ENCODE assay signal across 9 cellular contexts in genomic region chr2:63861220-63861822, GRCh38. TPM values are rescaled to one million over a fixed set of nuclear protein-coding genes. Genes with fewer than 3 reads are reported as not detected.
DNase-seq lines count a peak whose midpoint lies in the region; ATAC-seq and TF ChIP-seq lines count a peak whose summit lies in the region.
"Had no signal": no experiment of that assay in that cellular context is flagged by ENCODE, and none has a peak within 500 bp of the region (broad histone marks: within the 10 kb centered on the region; RNA-seq: fewer than 3 reads in every experiment).

No MANE protein-coding gene starts in this region.

- H3K4me3 Mint-ChIP-seq in CD8-positive, alpha-beta memory T cell = no peak overlapping the region
- H3K4me3 Mint-ChIP-seq in activated CD4-positive, alpha-beta memory T cell treated with anti-CD3 and anti-CD28 coated beads, Interleukin-2, amount 10 ng/mL, durations not matched to agents 7 days and 5 days = no peak overlapping the region
- H3K4me3 Mint-ChIP-seq in endodermal cell = no peak overlapping the region
- H3K4me3 Mint-ChIP-seq: IgD-negative memory B cell had no signal

- peak; percentile 26 to 73 (median 51) for DNase-seq in CD8-positive, alpha-beta memory T cell
- DNase-seq in NCI-H226 (peak; percentile 6), endodermal cell (peak; percentile 67), myocyte (ENCODE audit: low read depth) (peak; percentile 34), thyroid gland (peak; percentile 25 to 32)
- peak; percentile 55 for DNase-seq in activated CD4-positive, alpha-beta memory T cell treated with anti-CD3 and anti-CD28 coated beads, Interleukin-2, amount 10 ng/mL, durations not matched to agents 7 days and 5 days

- peak; percentile 56 for ATAC-seq in GM21423 (IDR thresholded peaks at IDR 0.05; ENCODE audit: unreplicated experiment)
- no peak for ATAC-seq in HG03196 (IDR thresholded peaks at IDR 0.05; ENCODE audit: unreplicated experiment)

- no peaks in the 10 kb centered on the region for H3K9me3 ChIP-seq in CD8-positive, alpha-beta memory T cell (ENCODE audit: low read length)
- H3K9me3 ChIP-seq in endodermal cell (ENCODE audit: control insufficient read depth, low read length) (no peaks in the 10 kb centered on the region), thyroid gland (no peaks in the 10 kb centered on the region)

- CTCF ChIA-PET in CD8-positive, alpha-beta memory T cell (lab: Charles Lee) = interaction anchor here (0.7 to 2.8 kb wide), 16 partner anchors 11 to 439 kb away, joined by 3 to 23 read pairs (median 4); partner anchors contain the start of genes MDH1, UGP2 and WDPCP
- CTCF ChIA-PET in activated CD4-positive, alpha-beta memory T cell treated with anti-CD3 and anti-CD28 coated beads, Interleukin-2, amount 10 ng/mL, durations not matched to agents 7 days and 5 days (lab: Charles Lee) = interaction anchor here (0.6 to 13.2 kb wide), 23 partner anchors 9 to 1552 kb away, joined by 3 to 167 read pairs (median 4); partner anchors contain the start of genes MDH1, UGP2 and WDPCP

- peaks cover 14% of the 10 kb centered on the region for H3K4me1 ChIP-seq in CD8-positive, alpha-beta memory T cell (ENCODE audit: insufficient read depth, low read length)
- H3K4me1 ChIP-seq in endodermal cell (ENCODE audit: control insufficient read depth, insufficient read depth, low read length) = peaks cover 6% of the 10 kb centered on the region
- peaks cover 6 to 21% of the 10 kb centered on the region in 2 donors for H3K4me1 ChIP-seq in thyroid gland

- TF ChIP-seq POLR2A in thyroid gland (IDR thresholded peaks at IDR 0.05) = no peak

- peaks cover 0 to 73% (median 10%) of the 10 kb centered on the region in 3 donors for H3K36me3 Mint-ChIP-seq in CD8-positive, alpha-beta memory T cell
- H3K36me3 Mint-ChIP-seq in activated CD4-positive, alpha-beta memory T cell treated with anti-CD3 and anti-CD28 coated beads, Interleukin-2, amount 10 ng/mL, durations not matched to agents 7 days and 5 days (ENCODE audit: low read depth) = peaks cover 75% of the 10 kb centered on the region
- peaks cover 68% of the 10 kb centered on the region for H3K36me3 Mint-ChIP-seq in endodermal cell (ENCODE audit: low read depth)

- 85 to 94% methylated on average over 4 to 6 of the region's 6 CpGs for WGBS in endodermal cell (ENCODE audit: insufficient coverage in 1 of 2, insufficient read length in 1 of 2), 2 experiments
- 56 to 58% methylated on average over 6 of the region's 6 CpGs for WGBS in thyroid gland, 2 donors

- peaks cover 17% of the 10 kb centered on the region for H3K36me3 ChIP-seq in CD8-positive, alpha-beta memory T cell (ENCODE audit: insufficient read depth, low read length)
- peaks cover 92% of the 10 kb centered on the region for H3K36me3 ChIP-seq in endodermal cell (ENCODE audit: control insufficient read depth, insufficient read depth, low read length)
- peaks cover 4 to 12% of the 10 kb centered on the region in 2 donors for H3K36me3 ChIP-seq in thyroid gland

- POLR2A ChIA-PET in CD8-positive, alpha-beta memory T cell (lab: Charles Lee) = interaction anchor here (0.6 to 1.8 kb wide), 3 partner anchors 20 to 273 kb away, joined by 6 to 13 read pairs (median 9); partner anchors contain the start of genes MDH1, UGP2 and WDPCP
- POLR2A ChIA-PET in activated CD4-positive, alpha-beta memory T cell treated with anti-CD3 and anti-CD28 coated beads, Interleukin-2, amount 10 ng/mL, durations not matched to agents 7 days and 5 days (lab: Charles Lee) = interaction anchor here (0.7 to 18.3 kb wide), 5 partner anchors 18 to 272 kb away, joined by 3 to 738 read pairs (median 8); partner anchors contain the start of genes MDH1, UGP2 and WDPCP

- H3K9ac ChIP-seq in endodermal cell (ENCODE audit: extremely low read depth, low read length, poor library complexity, severe bottlenecking) = no peak overlapping the region

- peak; percentile 76 for TF ChIP-seq CTCF in endodermal cell (conservative IDR thresholded peaks at IDR 0.05)
- TF ChIP-seq CTCF in thyroid gland (IDR thresholded peaks at IDR 0.05) = peak in 5 of 6 experiments; percentile 12 to 49 (median 46)

- H3K27me3 ChIP-seq in CD8-positive, alpha-beta memory T cell (ENCODE audit: insufficient read depth, low read length, poor library complexity, severe bottlenecking) = no peaks in the 10 kb centered on the region
- H3K27me3 ChIP-seq in endodermal cell (ENCODE audit: control insufficient read depth, insufficient read depth, low read length, poor library complexity, severe bottlenecking) = no peaks in the 10 kb centered on the region
- no peaks in the 10 kb centered on the region for H3K27me3 ChIP-seq in thyroid gland

- no peaks in the 10 kb centered on the region for H3K27me3 Mint-ChIP-seq in CD8-positive, alpha-beta memory T cell
- no peaks in the 10 kb centered on the region for H3K27me3 Mint-ChIP-seq in activated CD4-positive, alpha-beta memory T cell treated with anti-CD3 and anti-CD28 coated beads, Interleukin-2, amount 10 ng/mL, durations not matched to agents 7 days and 5 days
- no peaks in the 10 kb centered on the region for H3K27me3 Mint-ChIP-seq in endodermal cell (ENCODE audit: insufficient read depth)
- H3K27me3 Mint-ChIP-seq: IgD-negative memory B cell had no signal

- no peak overlapping the region for H3K4me3 ChIP-seq in CD8-positive, alpha-beta memory T cell (ENCODE audit: low read length)
- H3K4me3 ChIP-seq in endodermal cell (ENCODE audit: low read length) (no peak overlapping the region), thyroid gland (replicated peaks in 1 of 3) (no peak overlapping the region)

- peaks cover 26 to 51% (median 39%) of the 10 kb centered on the region in 3 donors for H3K4me1 Mint-ChIP-seq in CD8-positive, alpha-beta memory T cell
- H3K4me1 Mint-ChIP-seq in activated CD4-positive, alpha-beta memory T cell treated with anti-CD3 and anti-CD28 coated beads, Interleukin-2, amount 10 ng/mL, durations not matched to agents 7 days and 5 days = peaks cover 58% of the 10 kb centered on the region
- H3K4me1 Mint-ChIP-seq in endodermal cell = peaks cover 10% of the 10 kb centered on the region

- H3K27ac Mint-ChIP-seq in CD8-positive, alpha-beta memory T cell = peak overlapping the region in 6 of 8 donors; percentile 7 to 90 (median 33)
- H3K27ac Mint-ChIP-seq in activated CD4-positive, alpha-beta memory T cell treated with anti-CD3 and anti-CD28 coated beads, Interleukin-2, amount 10 ng/mL, durations not matched to agents 7 days and 5 days = no peak overlapping the region
- peak overlapping the region; percentile 38 for H3K27ac Mint-ChIP-seq in endodermal cell

- intact Hi-C loops in thyroid gland (cut with DNase I) = loop anchor here (10.0 kb wide), 1 partner anchor 167 kb away; no protein-coding TSS in a partner anchor

- H3K9me3 Mint-ChIP-seq in CD8-positive, alpha-beta memory T cell = no peaks in the 10 kb centered on the region
- H3K9me3 Mint-ChIP-seq in activated CD4-positive, alpha-beta memory T cell treated with anti-CD3 and anti-CD28 coated beads, Interleukin-2, amount 10 ng/mL, durations not matched to agents 7 days and 5 days = no peaks in the 10 kb centered on the region
- no peaks in the 10 kb centered on the region for H3K9me3 Mint-ChIP-seq in endodermal cell
- H3K9me3 Mint-ChIP-seq: IgD-negative memory B cell had no signal

- no peak overlapping the region for H3K27ac ChIP-seq in CD8-positive, alpha-beta memory T cell (ENCODE audit: low read depth, low read length)
- no peak overlapping the region for H3K27ac ChIP-seq in endodermal cell (ENCODE audit: low read depth, low read length)
- peak overlapping the region in 1 of 3 donors; percentile 66 for H3K27ac ChIP-seq in thyroid gland

RNA-seq across cellular contexts. Expression of gene UGP2, which starts 19.6 kb away (rescaled TPM):
- 10 to 100 TPM; 59.2 to 59.8 TPM for total RNA-seq in CD8-positive, alpha-beta memory T cell
- polyA plus RNA-seq in CD8-positive, alpha-beta memory T cell = 131 TPM
- total RNA-seq in activated CD4-positive, alpha-beta memory T cell treated with anti-CD3 and anti-CD28 coated beads, Interleukin-2, amount 10 ng/mL, durations not matched to agents 7 days and 5 days = 100 to 1,000 TPM; 180 TPM
- 100 to 1,000 TPM; 104 to 136 TPM for total RNA-seq in endodermal cell
- 118 TPM for polyA plus RNA-seq in endodermal cell (2013, experiment 1 of 2)
- polyA plus RNA-seq in endodermal cell (2013, experiment 2 of 2) = 86.8 TPM
- 92.4 and 200 TPM in 2 replicates for total RNA-seq in myocyte
- polyA plus RNA-seq in myocyte (2012) = 134 TPM
- total RNA-seq in thyroid gland = 100 to 1,000 TPM; 120 to 140 (median 133) TPM

Comparison
In these comparisons a context has a peak if more than half of its experiments do, and no peak if none do; other contexts are left out.
1. DNase-seq: peak in every context shown above with its lines; median percentile 67 in endodermal cell; 55 in activated CD4-positive, alpha-beta memory T cell treated with anti-CD3 and anti-CD28 coated beads, Interleukin-2, amount 10 ng/mL, durations not matched to agents 7 days and 5 days; 51 in CD8-positive, alpha-beta memory T cell; 34 in myocyte; 28 in thyroid gland; 6 in NCI-H226.